ENCODE assay signal across 10 cellular contexts in genomic region chr7:100829150-100829716, GRCh38. TPM values are rescaled to one million over a fixed set of nuclear protein-coding genes. Genes with fewer than 3 reads are reported as not detected.
DNase-seq lines count a peak whose midpoint lies in the region; FAIRE-seq and TF ChIP-seq lines count a peak whose summit lies in the region.
"Had no signal": no experiment of that assay in that cellular context is flagged by ENCODE, and none has a peak within 500 bp of the region (broad histone marks: within the 10 kb centered on the region; RNA-seq: fewer than 3 reads in every experiment).

No MANE protein-coding gene starts in this region.

- H3K4me3 ChIP-seq in adrenal gland (no peak overlapping the region), kidney (ENCODE audit: low read length in 2 of 2) (peak overlapping the region in 1 of 2 donors; percentile 79), transverse colon (no peak overlapping the region)

- H3K27ac ChIP-seq in adrenal gland (peak overlapping the region in 1 of 5 donors; percentile 51), kidney (ENCODE audit: low read depth in 2 of 2, low read length in 2 of 2) (peak overlapping the region; percentile 65 to 81), transverse colon (peak overlapping the region; percentile 55 to 94 (median 86))

- no peak for TF ChIP-seq CTCF in adrenal gland (IDR thresholded peaks at IDR 0.05)
- TF ChIP-seq CTCF in kidney (IDR thresholded peaks at IDR 0.05; ENCODE audit: borderline replicate concordance, extremely low read depth, insufficient read depth), result no peak
- TF ChIP-seq CTCF in transverse colon (IDR thresholded peaks at IDR 0.05), result no peak

- 41 to 68% (median 45%) methylated on average over 9 to 20 of the region's 20 CpGs for WGBS in adrenal gland, 4 donors
- 10 to 55% methylated on average over 2 to 15 of the region's 20 CpGs for WGBS in transverse colon (ENCODE audit: low coverage in 1 of 2), 2 donors

- FAIRE-seq in kidney (lab: Jason Lieb, UNC), result no peak

- no peaks in the 10 kb centered on the region for H3K36me3 ChIP-seq in adrenal gland (replicated peaks in 1 of 2)
- H3K36me3 ChIP-seq in kidney (ENCODE audit: control insufficient read depth in 1 of 2, insufficient read depth in 2 of 2, low read length in 2 of 2), result no peaks in the 10 kb centered on the region
- H3K36me3 ChIP-seq in transverse colon, result no peaks in the 10 kb centered on the region

- H3K27me3 ChIP-seq in adrenal gland (no peaks in the 10 kb centered on the region), transverse colon (peaks cover 14% of the 10 kb centered on the region)

- TF ChIP-seq POLR2A in adrenal gland (IDR thresholded peaks at IDR 0.05) (no peak), transverse colon (IDR thresholded peaks at IDR 0.05) (no peak)

- H3K9me3 ChIP-seq in adrenal gland (replicated peaks in 1 of 3), result no peaks in the 10 kb centered on the region
- no peaks in the 10 kb centered on the region for H3K9me3 ChIP-seq in kidney (ENCODE audit: control insufficient read depth in 1 of 2, low read length in 2 of 2)
- no peaks in the 10 kb centered on the region for H3K9me3 ChIP-seq in transverse colon

- peaks cover 14 to 19% of the 10 kb centered on the region in 2 donors for H3K4me1 ChIP-seq in adrenal gland (replicated peaks in 1 of 2)
- peaks cover 0 to 3% of the 10 kb centered on the region in 2 donors for H3K4me1 ChIP-seq in kidney (ENCODE audit: control insufficient read depth in 1 of 2, insufficient read depth in 1 of 2, low read depth in 1 of 2, low read length in 2 of 2)
- H3K4me1 ChIP-seq in transverse colon, result peaks cover 0 to 49% (median 39%) of the 10 kb centered on the region in 4 donors

- TF ChIP-seq EP300 in transverse colon (IDR thresholded peaks at IDR 0.05; ENCODE audit: low read depth), result no peak

- peak overlapping the region in 1 of 2 donors; percentile 7 for H3K9ac ChIP-seq in kidney (ENCODE audit: low read length in 2 of 2)

- in situ Hi-C loops in transverse colon (cut with MboI; ENCODE audit: low pct_ligation_motif_present in 1 of 4, low pct_unique_long_range_greater_than_20kb in 1 of 4, low sequenced_read_pairs in 3 of 4), result no loop called here

- intact Hi-C loops in adrenal gland (cut with DNase I), result no loop called here
- intact Hi-C loops in kidney (cut with DNase I), result no loop called here
- intact Hi-C loops in transverse colon (cut with DNase I; ENCODE audit: low total_unique reads), result no loop called here

- DNase-seq in adrenal gland (peak in 6 of 7 donors; percentile 49 to 85 (median 62)), kidney (peak; percentile 90), transverse colon (no peak), NCI-H1694 treated with DMSO at 0.1 percent for 48 hours (lab: John Stamatoyannopoulos, UW) (no peak)
- DNase-seq in activated effector memory CD4-positive, alpha-beta T cell treated with anti-CD3 and anti-CD28 coated beads, Interleukin-2, amount 50 U/mL, for 16 hours, result no peak
- DNase-seq: activated naive CD4-positive, alpha-beta T cell treated with anti-CD3 and anti-CD28 coated beads for 36 hours; effector CD8-positive, alpha-beta T cell; NCI-H1436 treated with DMSO at 0.1 percent for 48 hours; PC-3; stimulated activated CD4-positive, alpha-beta T cell treated with anti-CD3 and anti-CD28 coated beads, Interleukin-15, amount 100 ng/mL, for 24 hours had no signal

RNA-seq across cellular contexts. Expression of gene EPHB4, which starts 1.9 kb away (rescaled TPM):
- 100 to 1,000 TPM in 6 of 8 donors, 10 to 100 TPM in 2; 91.3 to 188 (median 116) TPM for total RNA-seq in adrenal gland
- 10 to 100 TPM; 31.5 to 67.3 (median 37.2) TPM for polyA plus RNA-seq in adrenal gland
- 65.5 TPM for total RNA-seq in kidney
- polyA plus RNA-seq in kidney (ENCODE audit: insufficient read depth, low read depth, low replicate concordance), result 33.2 TPM
- total RNA-seq in transverse colon, result 10 to 100 TPM; 23.2 to 95.5 (median 43.5) TPM

RNA-seq across cellular contexts. Expression of gene SLC12A9, which starts 23.3 kb away (rescaled TPM):
- total RNA-seq in adrenal gland (10 to 100 TPM in 7 of 8 donors, 1 to 10 TPM in 1; 8.0 to 35.1 (median 20.2) TPM), kidney (29.9 TPM), transverse colon (10 to 100 TPM; 21.0 to 46.2 (median 23.1) TPM)
- polyA plus RNA-seq in adrenal gland (10 to 100 TPM in 2 of 3 donors, 1 to 10 TPM in 1; 6.1 to 60.3 (median 34.6) TPM), kidney (ENCODE audit: insufficient read depth, low read depth, low replicate concordance) (19.7 TPM)

RNA-seq across cellular contexts. Expression of gene TRIP6, which starts 38.0 kb away (rescaled TPM):
- 100 to 1,000 TPM in 2 of 8 donors, 10 to 100 TPM in 6; 44.8 to 105 (median 75.6) TPM for total RNA-seq in adrenal gland
- 10 to 100 TPM in 2 of 3 donors, 1 to 10 TPM in 1; 8.9 to 88.6 (median 67.6) TPM for polyA plus RNA-seq in adrenal gland
- 74.4 TPM for total RNA-seq in kidney
- 92.6 TPM for polyA plus RNA-seq in kidney (ENCODE audit: insufficient read depth, low read depth, low replicate concordance)
- 10 to 100 TPM; 10.9 to 24.3 (median 21.2) TPM for total RNA-seq in transverse colon

RNA-seq across cellular contexts. Expression of gene SRRT, which starts 45.7 kb away (rescaled TPM):
- total RNA-seq in adrenal gland, result 100 to 1,000 TPM in 4 of 8 donors, 10 to 100 TPM in 4; 44.0 to 156 (median 90.6) TPM
- 100 to 1,000 TPM in 2 of 3 donors, 10 to 100 TPM in 1; 83.7 to 289 (median 226) TPM for polyA plus RNA-seq in adrenal gland
- 127 TPM for total RNA-seq in kidney
- 58.2 TPM for polyA plus RNA-seq in kidney (ENCODE audit: insufficient read depth, low read depth, low replicate concordance)
- total RNA-seq in transverse colon, result 100 to 1,000 TPM in 2 of 4 donors, 10 to 100 TPM in 2; 64.6 to 217 (median 103) TPM

Comparison
In these comparisons a context has a peak if more than half of its experiments do, and no peak if none do; other contexts are left out.
1. DNase-seq: peak in adrenal gland (6 of 7) and kidney (single experiment); none in transverse colon (single experiment), NCI-H1694 treated with DMSO at 0.1 percent for 48 hours (single experiment) and activated effector memory CD4-positive, alpha-beta T cell treated with anti-CD3 and anti-CD28 coated beads, Interleukin-2, amount 50 U/mL, for 16 hours (single experiment).